ENCODE assay signal across 8 cellular contexts in genomic region chr20:34710861-34711574, GRCh38. TPM values are rescaled to one million over a fixed set of nuclear protein-coding genes. Genes with fewer than 3 reads are reported as not detected.
DNase-seq lines count a peak whose midpoint lies in the region; ATAC-seq and TF ChIP-seq lines count a peak whose summit lies in the region.
"Had no signal": no experiment of that assay in that cellular context is flagged by ENCODE, and none has a peak within 500 bp of the region (broad histone marks: within the 10 kb centered on the region; RNA-seq: fewer than 3 reads in every experiment).

No MANE protein-coding gene starts in this region.

- peak overlapping the region in 7 of 8 donors; percentile 9 to 97 (median 85) for H3K27ac Mint-ChIP-seq in CD8-positive, alpha-beta memory T cell
- H3K27ac Mint-ChIP-seq in activated naive CD8-positive, alpha-beta T cell treated with anti-CD3 and anti-CD28 coated beads for 36 hours: no peak overlapping the region
- no peak overlapping the region for H3K27ac Mint-ChIP-seq in nephron progenitor cell

- TF ChIP-seq CTCF in KMS-11 (conservative IDR thresholded peaks at IDR 0.05; ENCODE audit: low read depth, low read length) (no peak), nephron progenitor cell (IDR thresholded peaks at IDR 0.05) (no peak)

- ATAC-seq in HG02571 (IDR thresholded peaks at IDR 0.05; ENCODE audit: unreplicated experiment): no peak

- H3K36me3 ChIP-seq in CD8-positive, alpha-beta memory T cell (ENCODE audit: insufficient read depth, low read length): no peaks in the 10 kb centered on the region
- H3K36me3 ChIP-seq in KMS-11 (ENCODE audit: insufficient read depth): no peaks in the 10 kb centered on the region

- CTCF ChIA-PET in CD8-positive, alpha-beta memory T cell (lab: Charles Lee): interaction anchor here (1.0 kb wide), 1 partner anchor 59 kb away, joined by 3 read pairs; no protein-coding TSS in a partner anchor

- no peak overlapping the region for H3K4me3 ChIP-seq in CD8-positive, alpha-beta memory T cell (ENCODE audit: low read length)
- H3K4me3 ChIP-seq in KMS-11 (IDR thresholded peaks at IDR 0.05; ENCODE audit: insufficient read depth, low read depth, low read length): no peak overlapping the region
- H3K4me3 ChIP-seq: PC-9 had no signal

- H3K4me3 Mint-ChIP-seq in CD8-positive, alpha-beta memory T cell: peak overlapping the region; percentile 73 to 90 (median 84)
- H3K4me3 Mint-ChIP-seq in activated naive CD8-positive, alpha-beta T cell treated with anti-CD3 and anti-CD28 coated beads for 36 hours: peak overlapping the region; percentile 76
- peak overlapping the region; percentile 85 for H3K4me3 Mint-ChIP-seq in nephron progenitor cell

- H3K27ac ChIP-seq in CD8-positive, alpha-beta memory T cell (ENCODE audit: low read depth, low read length): no peak overlapping the region
- no peak overlapping the region for H3K27ac ChIP-seq in KMS-11
- H3K27ac ChIP-seq: PC-9 had no signal

- DNase-seq in CD8-positive, alpha-beta memory T cell: no peak
- no peak for DNase-seq in activated naive CD8-positive, alpha-beta T cell treated with anti-CD3 and anti-CD28 coated beads for 36 hours
- no peak for DNase-seq in nephron progenitor cell
- DNase-seq in NCI-H1436 treated with DMSO at 0.1 percent for 48 hours (lab: John Stamatoyannopoulos, UW): no peak
- DNase-seq in occipital lobe (lab: John Stamatoyannopoulos, UW): no peak
- DNase-seq: PC-9 had no signal

- H3K27me3 ChIP-seq in CD8-positive, alpha-beta memory T cell (ENCODE audit: insufficient read depth, low read length, poor library complexity, severe bottlenecking): no peaks in the 10 kb centered on the region
- H3K27me3 ChIP-seq in KMS-11 (ENCODE audit: insufficient read depth, low read depth): no peaks in the 10 kb centered on the region

- H3K27me3 Mint-ChIP-seq in CD8-positive, alpha-beta memory T cell: peaks cover 0 to 5% of the 10 kb centered on the region in 2 donors
- H3K27me3 Mint-ChIP-seq in activated naive CD8-positive, alpha-beta T cell treated with anti-CD3 and anti-CD28 coated beads for 36 hours: no peaks in the 10 kb centered on the region
- peaks cover 35% of the 10 kb centered on the region for H3K27me3 Mint-ChIP-seq in nephron progenitor cell (ENCODE audit: low read depth, poor library complexity)

- peak overlapping the region; percentile 94; the same call in 1 of the 2 replicates for H2AFZ ChIP-seq in KMS-11 (ENCODE audit: low read depth)
- H2AFZ ChIP-seq: PC-9 had no signal

- peaks cover 7% of the 10 kb centered on the region for H3K4me1 ChIP-seq in CD8-positive, alpha-beta memory T cell (ENCODE audit: insufficient read depth, low read length)
- peaks cover 29% of the 10 kb centered on the region for H3K4me1 ChIP-seq in KMS-11 (ENCODE audit: low read depth, poor library complexity, severe bottlenecking)

- peak overlapping the region; percentile 82; the same call in 1 of the 2 replicates for H3K9ac ChIP-seq in KMS-11

- H3K4me2 ChIP-seq in KMS-11: peak overlapping the region; percentile 43; the same call in 1 of the 2 replicates

- H4K20me1 ChIP-seq in KMS-11 (ENCODE audit: insufficient read depth): no peaks in the 10 kb centered on the region

- no peaks in the 10 kb centered on the region for H3K9me3 ChIP-seq in CD8-positive, alpha-beta memory T cell (ENCODE audit: low read length)

- POLR2A ChIA-PET in CD8-positive, alpha-beta memory T cell (lab: Charles Lee): interaction anchor here (0.6 kb wide), 1 partner anchor 182 kb away, joined by 5 read pairs; no protein-coding TSS in a partner anchor

- H3K4me1 Mint-ChIP-seq in CD8-positive, alpha-beta memory T cell: peaks cover 9 to 23% (median 12%) of the 10 kb centered on the region in 3 donors
- peaks cover 11% of the 10 kb centered on the region for H3K4me1 Mint-ChIP-seq in activated naive CD8-positive, alpha-beta T cell treated with anti-CD3 and anti-CD28 coated beads for 36 hours
- H3K4me1 Mint-ChIP-seq in nephron progenitor cell: peaks cover 28% of the 10 kb centered on the region

- H3K9me3 Mint-ChIP-seq in CD8-positive, alpha-beta memory T cell: no peaks in the 10 kb centered on the region
- H3K9me3 Mint-ChIP-seq in activated naive CD8-positive, alpha-beta T cell treated with anti-CD3 and anti-CD28 coated beads for 36 hours: no peaks in the 10 kb centered on the region
- H3K9me3 Mint-ChIP-seq in nephron progenitor cell: no peaks in the 10 kb centered on the region

- no peaks in the 10 kb centered on the region for H3K79me2 ChIP-seq in KMS-11 (ENCODE audit: insufficient read depth, low read depth)

- H3K36me3 Mint-ChIP-seq in CD8-positive, alpha-beta memory T cell: peaks cover 0 to 26% (median 3%) of the 10 kb centered on the region in 3 donors
- no peaks in the 10 kb centered on the region for H3K36me3 Mint-ChIP-seq in activated naive CD8-positive, alpha-beta T cell treated with anti-CD3 and anti-CD28 coated beads for 36 hours
- peaks cover 20% of the 10 kb centered on the region for H3K36me3 Mint-ChIP-seq in nephron progenitor cell (ENCODE audit: low read depth)

RNA-seq across cellular contexts. Expression of gene TP53INP2, which starts 6.9 kb away (rescaled TPM):
- total RNA-seq in CD8-positive, alpha-beta memory T cell: 1 to 10 TPM; 3.5 to 3.6 TPM
- polyA plus RNA-seq in CD8-positive, alpha-beta memory T cell: 1.1 TPM
- total RNA-seq in activated naive CD8-positive, alpha-beta T cell treated with anti-CD3 and anti-CD28 coated beads for 36 hours: 1 to 10 TPM; 2.6 to 2.9 TPM
- 3.9 TPM for total RNA-seq in occipital lobe

RNA-seq across cellular contexts. Expression of gene PIGU, which starts 34.1 kb away (rescaled TPM):
- 10 to 100 TPM; 24.9 to 26.3 TPM for total RNA-seq in CD8-positive, alpha-beta memory T cell
- polyA plus RNA-seq in CD8-positive, alpha-beta memory T cell: 33.0 TPM
- total RNA-seq in activated naive CD8-positive, alpha-beta T cell treated with anti-CD3 and anti-CD28 coated beads for 36 hours: 10 to 100 TPM; 18.7 to 19.3 TPM
- 14.8 TPM for total RNA-seq in occipital lobe

Comparison
In these comparisons a context has a peak if more than half of its experiments do, and no peak if none do; other contexts are left out.
1. H3K27ac Mint-ChIP-seq: peak in CD8-positive, alpha-beta memory T cell (7 of 8); none in activated naive CD8-positive, alpha-beta T cell treated with anti-CD3 and anti-CD28 coated beads for 36 hours (single experiment) and nephron progenitor cell (single experiment).
2. Peak in every context shown above with its lines, with median percentiles within 50 percentile points of each other: H3K4me3 Mint-ChIP-seq.